1 cellular context compared by ENCODE assay signal in genomic region chr4:8580321-8581093, GRCh38.
TF ChIP-seq lines count a peak whose summit lies in the region.

Gene GPR78, plus strand, starts transcription at chr4:8580392. Its CDS starts 591 bp downstream, at chr4:8580983.

TF ChIP-seq in WTC11, 78 proteins besides CTCF, POLR2A, EP300 and RAD21 (continued from another document and continues in another):
- TF ChIP-seq PRDM15 (CRISPR knock-in tag; IDR thresholded peaks at IDR 0.05) (peak; percentile 56), ESRRA (CRISPR knock-in tag; IDR thresholded peaks at IDR 0.05; ENCODE audit: borderline replicate concordance) (peak; percentile 96; the same call in 1 of the 2 replicates), E2F4 (CRISPR knock-in tag; IDR thresholded peaks at IDR 0.05; ENCODE audit: borderline replicate concordance, low read depth) (peak; percentile 91), ZNF263 (CRISPR knock-in tag; IDR thresholded peaks at IDR 0.05; ENCODE audit: low read depth) (peak; percentile 70; the same call in 1 of the 2 replicates), NFE2L1 (CRISPR knock-in tag; IDR thresholded peaks at IDR 0.05) (peak; percentile 96), ATF2 (CRISPR knock-in tag; IDR thresholded peaks at IDR 0.05; ENCODE audit: borderline replicate concordance, low read depth) (peak; percentile 92), CDX4 (CRISPR knock-in tag; IDR thresholded peaks at IDR 0.05; ENCODE audit: borderline replicate concordance) (no peak), ZNF138 (CRISPR knock-in tag; conservative IDR thresholded peaks at IDR 0.05) (peak; percentile 96), ZNF425 (CRISPR knock-in tag; conservative IDR thresholded peaks at IDR 0.05) (no peak), SOX15 (CRISPR knock-in tag; IDR thresholded peaks at IDR 0.05) (no peak), USF2 (CRISPR knock-in tag; IDR thresholded peaks at IDR 0.05) (peak; percentile 46; the same call in 1 of the 2 replicates), HMGXB4 (CRISPR knock-in tag; IDR thresholded peaks at IDR 0.05) (peak; percentile 89), ZNF121 (CRISPR knock-in tag; IDR thresholded peaks at IDR 0.05) (peak; percentile 34; the same call in 1 of the 2 replicates), JAZF1 (CRISPR knock-in tag; IDR thresholded peaks at IDR 0.05) (no peak), MXD4 (CRISPR knock-in tag; IDR thresholded peaks at IDR 0.05; ENCODE audit: borderline replicate concordance) (no peak), SP1 (CRISPR knock-in tag; conservative IDR thresholded peaks at IDR 0.05) (peak; percentile 83), ZNF532 (CRISPR knock-in tag; IDR thresholded peaks at IDR 0.05; ENCODE audit: borderline replicate concordance) (no peak), MYBL2 (CRISPR knock-in tag; IDR thresholded peaks at IDR 0.05) (peak; percentile 97), E2F5 (CRISPR knock-in tag; IDR thresholded peaks at IDR 0.05) (peak; percentile 92; the same call in 1 of the 2 replicates), NFATC4 (CRISPR knock-in tag; IDR thresholded peaks at IDR 0.05) (no peak), AR (CRISPR knock-in tag; IDR thresholded peaks at IDR 0.05) (no peak), TEAD1 (CRISPR knock-in tag; IDR thresholded peaks at IDR 0.05) (peak; percentile 96), IRF1 (CRISPR knock-in tag; IDR thresholded peaks at IDR 0.05) (peak; percentile 94), JUN (CRISPR knock-in tag; IDR thresholded peaks at IDR 0.05) (peak; percentile 98), ZNF416 (CRISPR knock-in tag; IDR thresholded peaks at IDR 0.05) (no peak), FOXP1 (CRISPR knock-in tag; IDR thresholded peaks at IDR 0.05; ENCODE audit: borderline replicate concordance) (peak; percentile 99), EMX1 (CRISPR knock-in tag; IDR thresholded peaks at IDR 0.05) (no peak), MLX (CRISPR knock-in tag; IDR thresholded peaks at IDR 0.05) (peak; percentile 93; the same call in 1 of the 2 replicates), RORB (CRISPR knock-in tag; IDR thresholded peaks at IDR 0.05) (no peak), ZNF396 (CRISPR knock-in tag; IDR thresholded peaks at IDR 0.05; ENCODE audit: borderline replicate concordance) (no peak), IRF2 (CRISPR knock-in tag; IDR thresholded peaks at IDR 0.05; ENCODE audit: borderline replicate concordance, low read depth) (peak; percentile 89; the same call in 1 of the 2 replicates), ZMAT4 (CRISPR knock-in tag; IDR thresholded peaks at IDR 0.05) (no peak)
